ENCODE assay signal across 8 cellular contexts in genomic region chr19:48290923-48291700, GRCh38. TPM values are rescaled to one million over a fixed set of nuclear protein-coding genes. Genes with fewer than 3 reads are reported as not detected.
A peak's percentile ranks its signal among the peaks of the same experiment; 100 is the strongest.
DNase-seq lines count a peak whose midpoint lies in the region; ATAC-seq, FAIRE-seq and TF ChIP-seq lines count a peak whose summit lies in the region.

No MANE protein-coding gene starts in this region.

- H2AFZ ChIP-seq in keratinocyte (ENCODE audit: control insufficient read depth, low read length) = peak overlapping the region; percentile 93

- no peak for ATAC-seq in GM19324 (IDR thresholded peaks at IDR 0.05; ENCODE audit: low FRiP score, unreplicated experiment)

- peak overlapping the region; percentile 28 to 60 (median 58) for H3K4me3 ChIP-seq in keratinocyte (ENCODE audit: control insufficient read depth in 2 of 3, extremely low read depth in 1 of 3, insufficient read depth in 2 of 3, low read depth in 1 of 3, low read length in 3 of 3)

- no peaks in the 10 kb centered on the region for H3K36me3 ChIP-seq in keratinocyte (ENCODE audit: control insufficient read depth in 2 of 2, extremely low read depth in 1 of 2, insufficient read depth in 2 of 2, low read length in 2 of 2)

- H3K9me1 ChIP-seq in keratinocyte (ENCODE audit: control insufficient read depth, extremely low read depth, insufficient read depth, low read length) = no peaks in the 10 kb centered on the region

- dilution Hi-C loops in keratinocyte (cut with MboI; ENCODE audit: extremely low pct_ligation_motif_present, low sequenced_read_pairs) = no loop called here

- no peaks in the 10 kb centered on the region for H3K9me3 ChIP-seq in keratinocyte (ENCODE audit: control insufficient read depth, low read depth, low read length)

- TF ChIP-seq CTCF in keratinocyte (optimal IDR thresholded peaks at IDR 0.05 in 1 of 3, IDR thresholded peaks at IDR 0.05 in 1 of 3, conservative IDR thresholded peaks at IDR 0.05 in 1 of 3; ENCODE audit: extremely low read depth in 1 of 3, insufficient read depth in 2 of 3, low read length in 3 of 3) = peak; percentile 85 to 97 (median 93)

- H3K27me3 ChIP-seq in keratinocyte (ENCODE audit: control insufficient read depth, extremely low read depth, insufficient read depth, low read length) = no peaks in the 10 kb centered on the region

- H3K9ac ChIP-seq in keratinocyte (ENCODE audit: control insufficient read depth, extremely low read depth, insufficient read depth, low read length) = no peak overlapping the region

- H3K4me1 ChIP-seq in keratinocyte (ENCODE audit: control insufficient read depth, extremely low read depth, insufficient read depth, low read length) = peaks cover 6% of the 10 kb centered on the region

- DNase-seq in NCI-H2107 treated with DMSO at 0.1 percent for 48 hours (lab: John Stamatoyannopoulos, UW; ENCODE audit: unreplicated experiment) = peak; percentile 6
- DNase-seq in NCI-H2107 (lab: John Stamatoyannopoulos, UW) = no peak
- DNase-seq in NCI-H2171 (lab: John Stamatoyannopoulos, UW) = peak; percentile 36
- peak; percentile 51 for DNase-seq in activated CD4-positive, alpha-beta T cell treated with anti-CD3 and anti-CD28 coated beads for 1 hour
- DNase-seq in cerebellar cortex (ENCODE audit: low spot score) = peak; percentile 80
- no peak for DNase-seq in keratinocyte (ENCODE audit: low read depth, low spot score)
- DNase-seq in stimulated activated CD4-positive, alpha-beta T cell treated with anti-CD3 and anti-CD28 coated beads, Interleukin-12 subunit alpha, Interleukin-12 subunit beta, amount 100 ng/mL, for 4 hours = peak; percentile 69

- H3K79me2 ChIP-seq in keratinocyte (ENCODE audit: control insufficient read depth, insufficient read depth, low read length) = no peaks in the 10 kb centered on the region

- H3K4me2 ChIP-seq in keratinocyte (ENCODE audit: control insufficient read depth, extremely low read depth, insufficient read depth, low read depth, low read length) = peak overlapping the region; percentile 99

- FAIRE-seq in keratinocyte (lab: Jason Lieb, UNC) = no peak

- H4K20me1 ChIP-seq in keratinocyte (ENCODE audit: control insufficient read depth, extremely low read depth, insufficient read depth, low read length) = no peaks in the 10 kb centered on the region

- no peak overlapping the region for H3K27ac ChIP-seq in keratinocyte (ENCODE audit: control insufficient read depth, insufficient read depth, low read length)

RNA-seq across cellular contexts. Expression of gene ZNF114, which starts 21.2 kb away (rescaled TPM):
- 0.23 to 0.45 TPM (median 0.27 TPM) in 3 replicates for polyA plus RNA-seq in keratinocyte
- 0.55 TPM for polyA plus RNA-seq in keratinocyte (2011; ENCODE audit: low read depth)
- 0.23 and 0.40 TPM in 2 replicates for polyA plus RNA-seq in keratinocyte (2011; cell fraction: cytosol; rRNA removed)
- 0.42 and 0.88 TPM in 2 replicates for polyA plus RNA-seq in keratinocyte (2011; cell fraction: nucleus; rRNA removed)
- polyA plus RNA-seq in keratinocyte (2012; ENCODE audit: low replicate concordance) = 0.44 and 0.65 TPM in 2 replicates
- 0.36 to 0.51 TPM in 2 of 3 replicates, not detected in the other for polyA minus RNA-seq in keratinocyte
- polyA minus RNA-seq in keratinocyte (2011; cell fraction: cytosol; rRNA and poly(A)+ RNA removed) = not detected
- polyA minus RNA-seq in keratinocyte (2011; cell fraction: nucleus; rRNA and poly(A)+ RNA removed) = 0.21 and 0.39 TPM in 2 replicates

RNA-seq across cellular contexts. Expression of gene EMP3, which starts 34.2 kb away (rescaled TPM):
- 177 to 217 TPM (median 195 TPM) in 3 replicates for polyA plus RNA-seq in keratinocyte
- polyA plus RNA-seq in keratinocyte (2011; ENCODE audit: low read depth) = 4.2 TPM
- polyA plus RNA-seq in keratinocyte (2011; cell fraction: cytosol; rRNA removed) = 131 and 187 TPM in 2 replicates
- 94.4 and 112 TPM in 2 replicates for polyA plus RNA-seq in keratinocyte (2011; cell fraction: nucleus; rRNA removed)
- 15.0 and 317 TPM in 2 replicates for polyA plus RNA-seq in keratinocyte (2012; ENCODE audit: low replicate concordance)
- polyA minus RNA-seq in keratinocyte = 189 to 290 TPM (median 263 TPM) in 3 replicates
- 167 TPM for polyA minus RNA-seq in keratinocyte (2011; cell fraction: cytosol; rRNA and poly(A)+ RNA removed)
- 45.9 and 46.7 TPM in 2 replicates for polyA minus RNA-seq in keratinocyte (2011; cell fraction: nucleus; rRNA and poly(A)+ RNA removed)

RNA-seq across cellular contexts. Expression of gene CARD8, which starts 35.4 kb away (rescaled TPM):
- 5.0 to 6.2 TPM (median 5.2 TPM) in 3 replicates for polyA plus RNA-seq in keratinocyte
- polyA plus RNA-seq in keratinocyte (2011; ENCODE audit: low read depth) = 3.3 TPM
- 2.7 and 3.3 TPM in 2 replicates for polyA plus RNA-seq in keratinocyte (2011; cell fraction: cytosol; rRNA removed)
- 11.8 and 14.7 TPM in 2 replicates for polyA plus RNA-seq in keratinocyte (2011; cell fraction: nucleus; rRNA removed)
- 1.5 and 5.4 TPM in 2 replicates for polyA plus RNA-seq in keratinocyte (2012; ENCODE audit: low replicate concordance)
- polyA minus RNA-seq in keratinocyte = 2.6 to 7.4 TPM (median 5.6 TPM) in 3 replicates
- polyA minus RNA-seq in keratinocyte (2011; cell fraction: cytosol; rRNA and poly(A)+ RNA removed) = 1.5 TPM
- 5.7 and 6.2 TPM in 2 replicates for polyA minus RNA-seq in keratinocyte (2011; cell fraction: nucleus; rRNA and poly(A)+ RNA removed)

Comparison
In these comparisons a context has a peak if more than half of its experiments do, and no peak if none do; other contexts are left out.
1. DNase-seq: peak in NCI-H2107 treated with DMSO at 0.1 percent for 48 hours (single experiment), NCI-H2171 (single experiment), activated CD4-positive, alpha-beta T cell treated with anti-CD3 and anti-CD28 coated beads for 1 hour (single experiment), cerebellar cortex (single experiment) and stimulated activated CD4-positive, alpha-beta T cell treated with anti-CD3 and anti-CD28 coated beads, Interleukin-12 subunit alpha, Interleukin-12 subunit beta, amount 100 ng/mL, for 4 hours (single experiment); none in NCI-H2107 (single experiment) and keratinocyte (single experiment).